In genomic region chr11:47269829-47270305, GRCh38 we compare ENCODE assay signal across 8 cellular contexts. TPM values are rescaled to one million over a fixed set of nuclear protein-coding genes. Genes with fewer than 3 reads are reported as not detected.
DNase-seq lines count a peak whose midpoint lies in the region; ATAC-seq and TF ChIP-seq lines count a peak whose summit lies in the region.

TSS of gene MADD (plus strand) at chr11:47270133.

- ATAC-seq in GM21576 (IDR thresholded peaks at IDR 0.05; ENCODE audit: unreplicated experiment): peak; percentile 64

- TF ChIP-seq EP300 in neural cell (conservative IDR thresholded peaks at IDR 0.05; ENCODE audit: poor library complexity, severe bottlenecking) (peak; percentile 17), stomach (IDR thresholded peaks at IDR 0.05) (no peak)

- DNase-seq in DMS79 (lab: John Stamatoyannopoulos, UW) (peak; percentile 75), RKO (ENCODE audit: low spot score) (peak; percentile 89), fibroblast of pulmonary artery (ENCODE audit: low read depth) (peak; percentile 83), stomach (peak; percentile 89)
- peak; percentile 80 for DNase-seq in Jurkat, Clone E6-1 (ENCODE audit: low read depth, low spot score)
- DNase-seq in activated T-helper 2 cell treated with anti-CD3 and anti-CD28 coated beads, Interferon-gamma antibody, Interleukin-2, Interleukin-4, amounts not matched to agents 10 μg/mL and 5 μg/mL and 100 μg/mL, durations not matched to agents 14 hours and 24 hours and 36 hours (ENCODE audit: low spot score): peak; percentile 86

- H3K27ac Mint-ChIP-seq in activated T-helper 2 cell treated with anti-CD3 and anti-CD28 coated beads, Interferon-gamma antibody, Interleukin-2, Interleukin-4, amounts not matched to agents 10 μg/mL and 5 μg/mL and 100 μg/mL, durations not matched to agents 14 hours and 24 hours and 36 hours: peak within 1 kb of the TSS; percentile 97

- peak within 1 kb of the TSS; percentile 85 for H3K4me3 Mint-ChIP-seq in activated T-helper 2 cell treated with anti-CD3 and anti-CD28 coated beads, Interferon-gamma antibody, Interleukin-2, Interleukin-4, amounts not matched to agents 10 μg/mL and 5 μg/mL and 100 μg/mL, durations not matched to agents 14 hours and 24 hours and 36 hours (ENCODE audit: low read depth)

- H3K27me3 Mint-ChIP-seq in activated T-helper 2 cell treated with anti-CD3 and anti-CD28 coated beads, Interferon-gamma antibody, Interleukin-2, Interleukin-4, amounts not matched to agents 10 μg/mL and 5 μg/mL and 100 μg/mL, durations not matched to agents 14 hours and 24 hours and 36 hours (ENCODE audit: low read depth): no peaks in the 10 kb centered on the region

- 0% methylated on average over 4 to 57 of the region's 57 CpGs for WGBS in stomach, 5 donors

- H3K9me3 ChIP-seq in neural cell (ENCODE audit: low read length): no peaks in the 10 kb centered on the region
- H3K9me3 ChIP-seq in stomach: no peaks in the 10 kb centered on the region

- H3K27ac ChIP-seq in neural cell (ENCODE audit: low read length): peak within 1 kb of the TSS; percentile 89
- H3K27ac ChIP-seq in stomach: peak within 1 kb of the TSS; percentile 96 to 99 (median 97)

- H4K20me1 ChIP-seq in neural cell (ENCODE audit: insufficient read depth): peaks cover 3% of the 10 kb centered on the region

- H3K4me3 ChIP-seq in Jurkat, Clone E6-1 (ENCODE audit: low read length): peak within 1 kb of the TSS; percentile 58
- H3K4me3 ChIP-seq in fibroblast of pulmonary artery (replicated peaks; ENCODE audit: low read depth, low read length) (peak within 1 kb of the TSS; percentile 70), neural cell (ENCODE audit: low read length) (peak within 1 kb of the TSS; percentile 75), stomach (peak within 1 kb of the TSS; percentile 79 to 97 (median 82))

- no peak for TF ChIP-seq CTCF in fibroblast of pulmonary artery (IDR thresholded peaks at IDR 0.05; ENCODE audit: low read length, missing control alignments)
- TF ChIP-seq CTCF in neural cell (IDR thresholded peaks at IDR 0.05; ENCODE audit: poor library complexity, severe bottlenecking): peak; percentile 25
- TF ChIP-seq CTCF in stomach (IDR thresholded peaks at IDR 0.05): no peak

- intact Hi-C loops in activated T-helper 2 cell treated with anti-CD3 and anti-CD28 coated beads, Interferon-gamma antibody, Interleukin-2, Interleukin-4, amounts not matched to agents 10 μg/mL and 5 μg/mL and 100 μg/mL, durations not matched to agents 14 hours and 24 hours and 36 hours (cut with micrococcal nuclease): loop anchor here (1.0 to 10.0 kb wide), 8 partner anchors 22 to 737 kb away; partner anchors contain the start of genes ACP2, ARHGAP1, DDB2 and FNBP4
- intact Hi-C loops in stomach (cut with DNase I; ENCODE audit: low total_unique reads): loop anchor here (10.0 kb wide), 1 partner anchor 85 kb away; the partner anchor contains the start of gene PACSIN3

- no peaks in the 10 kb centered on the region for H3K9me2 ChIP-seq in neural cell (ENCODE audit: insufficient read depth, low read length)

- peaks cover 39 to 57% (median 47%) of the 10 kb centered on the region in 4 donors for H3K4me1 ChIP-seq in stomach

- peaks cover 30% of the 10 kb centered on the region for H3K36me3 Mint-ChIP-seq in activated T-helper 2 cell treated with anti-CD3 and anti-CD28 coated beads, Interferon-gamma antibody, Interleukin-2, Interleukin-4, amounts not matched to agents 10 μg/mL and 5 μg/mL and 100 μg/mL, durations not matched to agents 14 hours and 24 hours and 36 hours (ENCODE audit: low read depth)

- TF ChIP-seq POLR2A in stomach (IDR thresholded peaks at IDR 0.05): no peak

- H3K79me2 ChIP-seq in neural cell (replicated peaks; ENCODE audit: insufficient read depth, low read length): peaks cover 37% of the 10 kb centered on the region

- peaks cover 4% of the 10 kb centered on the region for H3F3A ChIP-seq in neural cell (ENCODE audit: insufficient read depth, low read length, poor library complexity, severe bottlenecking)

- H3K27me3 ChIP-seq in neural cell (ENCODE audit: insufficient read depth, low read depth, low read length) (no peaks in the 10 kb centered on the region), stomach (no peaks in the 10 kb centered on the region)

- H3K9me3 Mint-ChIP-seq in activated T-helper 2 cell treated with anti-CD3 and anti-CD28 coated beads, Interferon-gamma antibody, Interleukin-2, Interleukin-4, amounts not matched to agents 10 μg/mL and 5 μg/mL and 100 μg/mL, durations not matched to agents 14 hours and 24 hours and 36 hours: no peaks in the 10 kb centered on the region

- H3K4me2 ChIP-seq in neural cell (ENCODE audit: low read length): peak within 1 kb of the TSS; percentile 76

- peaks cover 6% of the 10 kb centered on the region for H3K36me3 ChIP-seq in neural cell (ENCODE audit: insufficient read depth, low read length)
- peaks cover 4 to 15% (median 12%) of the 10 kb centered on the region in 4 donors for H3K36me3 ChIP-seq in stomach

- peaks cover 48% of the 10 kb centered on the region for H3K4me1 Mint-ChIP-seq in activated T-helper 2 cell treated with anti-CD3 and anti-CD28 coated beads, Interferon-gamma antibody, Interleukin-2, Interleukin-4, amounts not matched to agents 10 μg/mL and 5 μg/mL and 100 μg/mL, durations not matched to agents 14 hours and 24 hours and 36 hours (ENCODE audit: low read depth)

- H2AFZ ChIP-seq in neural cell (ENCODE audit: low read depth, low read length): peak within 1 kb of the TSS; percentile 51

- H3K9ac ChIP-seq in neural cell (ENCODE audit: low read length): peak within 1 kb of the TSS; percentile 84

- peak; percentile 31 for TF ChIP-seq RAD21 in neural cell (conservative IDR thresholded peaks at IDR 0.05)

TF ChIP-seq in neural cell, 6 proteins besides CTCF, POLR2A, EP300 and RAD21:
- TF ChIP-seq REST (IDR thresholded peaks at IDR 0.05; ENCODE audit: borderline replicate concordance): peak; percentile 33
- no peak for TF ChIP-seq MXI1 (conservative IDR thresholded peaks at IDR 0.05; ENCODE audit: poor library complexity, severe bottlenecking)
- peak; percentile 73 for TF ChIP-seq POLR2AphosphoS5 (IDR thresholded peaks at IDR 0.05)
- no peak for TF ChIP-seq TAF1 (IDR thresholded peaks at IDR 0.05; ENCODE audit: low read depth)
- TF ChIP-seq EZH2 (IDR thresholded peaks at IDR 0.05; ENCODE audit: borderline replicate concordance, insufficient read depth, low read length, poor library complexity, severe bottlenecking): no peak
- no peak for TF ChIP-seq SMC3 (conservative IDR thresholded peaks at IDR 0.05; ENCODE audit: poor library complexity)

RNA-seq across cellular contexts. Expression of gene MADD, which starts in this region (rescaled TPM):
- polyA plus RNA-seq in Jurkat, Clone E6-1 (2012; ENCODE audit: insufficient read depth, insufficient read length): 38.7 TPM
- total RNA-seq in activated T-helper 2 cell treated with anti-CD3 and anti-CD28 coated beads, Interferon-gamma antibody, Interleukin-2, Interleukin-4, amounts not matched to agents 10 μg/mL and 5 μg/mL and 100 μg/mL, durations not matched to agents 14 hours and 24 hours and 36 hours: 83.2 and 89.4 TPM in 2 replicates
- 46.1 and 66.9 TPM in 2 replicates for polyA plus RNA-seq in neural cell
- polyA minus RNA-seq in neural cell: 79.1 and 92.6 TPM in 2 replicates
- 100 to 1,000 TPM in 1 of 5 donors, 10 to 100 TPM in 4; 38.9 to 131 (median 54.0) TPM for total RNA-seq in stomach
- polyA plus RNA-seq in stomach: 10 to 100 TPM; 13.6 to 14.7 (median 14.2) TPM

Comparison
In these comparisons a context has a peak if more than half of its experiments do, and no peak if none do; other contexts are left out.
1. Peak in every context shown above with its lines: DNase-seq, ATAC-seq, H3K4me3 ChIP-seq and H3K27ac ChIP-seq.